8 cellular contexts compared by ENCODE assay signal in genomic region chr16:31477220-31478216, GRCh38. TPM values are rescaled to one million over a fixed set of nuclear protein-coding genes. Genes with fewer than 3 reads are reported as not detected.
DNase-seq lines count a peak whose midpoint lies in the region; ATAC-seq and TF ChIP-seq lines count a peak whose summit lies in the region.

No MANE protein-coding gene starts in this region.

- peak overlapping the region; percentile 64 to 73 for H3K9ac ChIP-seq in duodenal mucosa (ENCODE audit: low read depth in 1 of 2, low read length in 2 of 2)
- H3K9ac ChIP-seq in parathyroid adenoma: no peak overlapping the region

- H3K27ac ChIP-seq in duodenal mucosa (ENCODE audit: low read depth, low read length) (peak overlapping the region; percentile 94), parathyroid adenoma (peak overlapping the region; percentile 97)

- peaks cover 18 to 57% of the 10 kb centered on the region in 2 donors for H3K4me1 ChIP-seq in duodenal mucosa (ENCODE audit: control insufficient read depth in 1 of 2, insufficient read depth in 2 of 2, low read length in 2 of 2)
- H3K4me1 ChIP-seq in parathyroid adenoma: peaks cover 11% of the 10 kb centered on the region

- H2AFZ ChIP-seq in parathyroid adenoma: peak overlapping the region; percentile 90

- H3K36me3 ChIP-seq in duodenal mucosa (ENCODE audit: control insufficient read depth in 1 of 2, insufficient read depth in 2 of 2, low read length in 2 of 2) (peaks cover 0 to 6% of the 10 kb centered on the region in 2 donors), parathyroid adenoma (ENCODE audit: control insufficient read depth, insufficient read depth, low read length) (no peaks in the 10 kb centered on the region)

- DNase-seq in AML-193 (lab: John Stamatoyannopoulos, UW) (peak; percentile 13 to 37), OCI-M1 (lab: John Stamatoyannopoulos, UW) (peak; percentile 84), NCI-H2171 (lab: John Stamatoyannopoulos, UW) (no peak), hippocampal formation (lab: John Stamatoyannopoulos, UW) (no peak), A172 (ENCODE audit: low spot score) (no peak)

- H3K4me3 ChIP-seq in duodenal mucosa (ENCODE audit: low read depth in 1 of 2, low read length in 2 of 2) (peak overlapping the region; percentile 62 to 78), parathyroid adenoma (ENCODE audit: low read depth, low read length) (peak overlapping the region; percentile 32)

- TF ChIP-seq CTCF in parathyroid adenoma (IDR thresholded peaks at IDR 0.05): peak; percentile 75

- H3K9me3 ChIP-seq in duodenal mucosa (ENCODE audit: control insufficient read depth in 1 of 2, low read length in 2 of 2): no peaks in the 10 kb centered on the region
- H3K9me3 ChIP-seq in parathyroid adenoma (ENCODE audit: control insufficient read depth, low read length): no peaks in the 10 kb centered on the region

- no peaks in the 10 kb centered on the region for H3K79me2 ChIP-seq in parathyroid adenoma

- H3K27me3 ChIP-seq in duodenal mucosa (ENCODE audit: control insufficient read depth in 1 of 2, insufficient read depth in 2 of 2, low read length in 2 of 2): no peaks in the 10 kb centered on the region
- no peaks in the 10 kb centered on the region for H3K27me3 ChIP-seq in parathyroid adenoma (ENCODE audit: control insufficient read depth, insufficient read depth, low read length)

- ATAC-seq in GM19463 (IDR thresholded peaks at IDR 0.05; ENCODE audit: unreplicated experiment): peak; percentile 30

- peak overlapping the region; percentile 81 for H3K4me2 ChIP-seq in parathyroid adenoma (ENCODE audit: low read length)

RNA-seq across cellular contexts. Expression of gene SLC5A2, which starts 5.4 kb away (rescaled TPM):
- total RNA-seq in A172 (2014; rRNA removed; shearing (Covaris generic)): 0.05 TPM in 1 of 2 replicates, not detected in the other

RNA-seq across cellular contexts. Expression of gene TGFB1I1, which starts 5.6 kb away (rescaled TPM):
- 29.8 and 42.0 TPM in 2 replicates for total RNA-seq in A172 (2014; rRNA removed; shearing (Covaris generic))

RNA-seq across cellular contexts. Expression of gene ARMC5, which starts 18.2 kb away (rescaled TPM):
- total RNA-seq in A172 (2014; rRNA removed; shearing (Covaris generic)): 17.7 and 18.6 TPM in 2 replicates

RNA-seq across cellular contexts. Expression of gene RUSF1, which starts 30.7 kb away (rescaled TPM):
- total RNA-seq in A172 (2014; rRNA removed; shearing (Covaris generic)): 39.6 and 46.8 TPM in 2 replicates

RNA-seq across cellular contexts. Expression of gene ZNF843, which starts 34.9 kb away (rescaled TPM):
- not detected in 2 replicates for total RNA-seq in A172 (2014; rRNA removed; shearing (Covaris generic))

Comparison
In these comparisons a context has a peak if more than half of its experiments do, and no peak if none do; other contexts are left out.
1. DNase-seq: peak in AML-193 (2 of 2) and OCI-M1 (single experiment); none in NCI-H2171 (single experiment), hippocampal formation (0 of 2) and A172 (single experiment).